8 cellular contexts compared by ENCODE assay signal in the genomic region with DNA sequence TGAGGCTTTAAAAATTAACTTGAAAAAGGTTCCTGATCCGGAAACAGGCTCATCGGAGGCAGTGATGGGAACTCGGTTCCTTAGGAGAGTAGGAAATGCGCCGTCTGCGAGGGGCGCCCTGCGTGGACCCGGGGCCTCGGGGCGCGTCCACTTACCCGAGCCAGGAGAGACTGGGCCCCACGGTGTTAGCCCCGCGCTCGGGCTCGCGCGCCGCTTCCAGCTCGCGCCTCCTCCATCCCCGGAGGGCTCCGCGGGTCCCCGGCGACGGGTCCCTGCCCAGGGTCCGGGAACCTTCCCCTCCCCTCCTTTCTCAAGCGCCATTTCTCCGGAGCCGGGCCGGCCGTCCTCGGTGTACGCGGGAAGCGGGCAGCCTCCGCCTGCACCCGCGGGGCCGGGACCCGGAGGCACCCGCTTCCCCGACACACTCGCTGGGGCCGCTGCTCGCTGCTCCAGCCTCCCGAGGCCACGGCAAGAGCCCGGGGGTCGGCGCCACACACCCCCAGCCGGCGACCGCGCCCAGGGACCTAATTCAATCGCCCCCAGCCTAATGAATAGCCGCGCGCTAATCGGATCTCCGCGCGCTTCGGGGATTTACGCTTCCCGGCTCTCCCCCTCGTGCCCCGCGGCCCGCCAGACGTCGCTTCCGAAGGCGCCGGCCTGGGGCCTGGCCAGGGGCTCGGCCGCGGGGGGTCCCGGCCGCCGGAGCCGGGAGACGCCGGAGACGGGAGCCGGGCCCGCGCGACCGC. TPM values are rescaled to one million over a fixed set of nuclear protein-coding genes. Genes with fewer than 3 reads are reported as not detected.
DNase-seq lines count a peak whose midpoint lies in the region; ATAC-seq and TF ChIP-seq lines count a peak whose summit lies in the region.

No MANE protein-coding gene starts in this region.

- intact Hi-C loops in lower leg skin (cut with DNase I; ENCODE audit: low total_unique reads) = no loop called here
- intact Hi-C loops in transverse colon (cut with DNase I; ENCODE audit: low total_unique reads) = loop anchor here (10.0 kb wide), 1 partner anchor 98 kb away; a partner anchor contains a TSS

- no peaks in the 10 kb centered on the region for H3K9me3 ChIP-seq in transverse colon

- peak overlapping the region; percentile 65 for H3K4me3 Mint-ChIP-seq in activated T-cell treated with anti-CD3 and anti-CD28 coated beads, Interleukin-2, amount 50 U/mL, for 72 hours
- no peak overlapping the region for H3K4me3 Mint-ChIP-seq in activated T-cell treated with anti-CD3 and anti-CD28 coated beads, Interleukin-2, amount 50 U/mL, for 4 hours

- TF ChIP-seq CTCF in brain microvascular endothelial cell (IDR thresholded peaks at IDR 0.05; ENCODE audit: low read depth, low read length, missing control alignments) (no peak), lower leg skin (IDR thresholded peaks at IDR 0.05) (no peak), transverse colon (IDR thresholded peaks at IDR 0.05) (no peak)

- peak in 1 of 2 donors; percentile 30 for DNase-seq in activated T-cell treated with anti-CD3 and anti-CD28 coated beads, Interleukin-2, amount 50 U/mL, for 72 hours
- no peak for DNase-seq in activated T-cell treated with anti-CD3 and anti-CD28 coated beads, Interleukin-2, amount 50 U/mL, for 4 hours
- DNase-seq in brain microvascular endothelial cell = no peak
- no peak for DNase-seq in lower leg skin (ENCODE audit: low spot score in 2 of 2)
- no peak for DNase-seq in transverse colon
- DNase-seq in stimulated activated CD4-positive, alpha-beta T cell treated with anti-CD3 and anti-CD28 coated beads, Interleukin-2, amount 100 ng/mL, for 24 hours = no peak
- DNase-seq in NOMO-1 treated with DMSO at 0.1 percent for 48 hours (lab: John Stamatoyannopoulos, UW; ENCODE audit: unreplicated experiment) = no peak

- TF ChIP-seq EP300 in transverse colon (IDR thresholded peaks at IDR 0.05; ENCODE audit: low read depth) = no peak

- peaks cover 2 to 4% of the 10 kb centered on the region in 2 donors for H3K36me3 Mint-ChIP-seq in activated T-cell treated with anti-CD3 and anti-CD28 coated beads, Interleukin-2, amount 50 U/mL, for 72 hours (ENCODE audit: insufficient read depth in 2 of 2)
- no peaks in the 10 kb centered on the region for H3K36me3 Mint-ChIP-seq in activated T-cell treated with anti-CD3 and anti-CD28 coated beads, Interleukin-2, amount 50 U/mL, for 4 hours (ENCODE audit: insufficient read depth)

- in situ Hi-C loops in brain microvascular endothelial cell (cut with HindIII; ENCODE audit: low pct_ligation_motif_present, low sequenced_read_pairs) = no loop called here
- in situ Hi-C loops in transverse colon (cut with MboI; ENCODE audit: low pct_ligation_motif_present in 1 of 4, low pct_unique_long_range_greater_than_20kb in 1 of 4, low sequenced_read_pairs in 3 of 4) = loop anchor here in 2 of 4 donors (10.0 to 25.0 kb wide), 3 partner anchors 58 to 106 kb away; a partner anchor contains a TSS

- H3K27ac ChIP-seq in brain microvascular endothelial cell = peak overlapping the region; percentile 87
- H3K27ac ChIP-seq in transverse colon = peak overlapping the region; percentile 97 to 99 (median 98)

- peak overlapping the region; percentile 63 for H3K4me3 ChIP-seq in brain microvascular endothelial cell (ENCODE audit: low read depth, low read length)
- H3K4me3 ChIP-seq in lower leg skin (ENCODE audit: low read depth, poor library complexity, severe bottlenecking) = peak overlapping the region; percentile 65
- H3K4me3 ChIP-seq in transverse colon = peak overlapping the region; percentile 85 to 97 (median 88)

- no peaks in the 10 kb centered on the region for H3K27me3 ChIP-seq in brain microvascular endothelial cell (replicated peaks)
- peaks cover 13% of the 10 kb centered on the region for H3K27me3 ChIP-seq in transverse colon

- TF ChIP-seq POLR2A in lower leg skin (IDR thresholded peaks at IDR 0.05) (no peak), transverse colon (IDR thresholded peaks at IDR 0.05) (no peak)

- no peaks in the 10 kb centered on the region for H3K9me3 Mint-ChIP-seq in activated T-cell treated with anti-CD3 and anti-CD28 coated beads, Interleukin-2, amount 50 U/mL, for 72 hours
- no peaks in the 10 kb centered on the region for H3K9me3 Mint-ChIP-seq in activated T-cell treated with anti-CD3 and anti-CD28 coated beads, Interleukin-2, amount 50 U/mL, for 4 hours

- H3K36me3 ChIP-seq in brain microvascular endothelial cell (replicated peaks) (no peaks in the 10 kb centered on the region), transverse colon (no peaks in the 10 kb centered on the region)

- H3K27ac Mint-ChIP-seq in activated T-cell treated with anti-CD3 and anti-CD28 coated beads, Interleukin-2, amount 50 U/mL, for 72 hours = peak overlapping the region; percentile 57

- WGBS in lower leg skin, 2 donors = 0 to 1% methylated on average over 67 to 76 of the region's 93 CpGs
- 5 to 6% methylated on average over 4 to 57 of the region's 93 CpGs for WGBS in transverse colon (ENCODE audit: low coverage in 1 of 2), 2 donors

- H3K27me3 Mint-ChIP-seq in activated T-cell treated with anti-CD3 and anti-CD28 coated beads, Interleukin-2, amount 50 U/mL, for 72 hours (ENCODE audit: low read depth) = peaks cover 65% of the 10 kb centered on the region
- H3K27me3 Mint-ChIP-seq in activated T-cell treated with anti-CD3 and anti-CD28 coated beads, Interleukin-2, amount 50 U/mL, for 4 hours (ENCODE audit: low read depth) = peaks cover 62% of the 10 kb centered on the region

- H3K4me1 Mint-ChIP-seq in activated T-cell treated with anti-CD3 and anti-CD28 coated beads, Interleukin-2, amount 50 U/mL, for 72 hours (ENCODE audit: low read depth) = peaks cover 25% of the 10 kb centered on the region
- peaks cover 22% of the 10 kb centered on the region for H3K4me1 Mint-ChIP-seq in activated T-cell treated with anti-CD3 and anti-CD28 coated beads, Interleukin-2, amount 50 U/mL, for 4 hours (ENCODE audit: low read depth)

- H3K4me1 ChIP-seq in transverse colon = peaks cover 27 to 53% (median 43%) of the 10 kb centered on the region in 4 donors

- ATAC-seq in activated T-cell treated with anti-CD3 and anti-CD28 coated beads, Interleukin-2, amount 50 U/mL, for 72 hours (replicated peaks in 1 of 2) = no peak
- ATAC-seq in activated T-cell treated with anti-CD3 and anti-CD28 coated beads, Interleukin-2, amount 50 U/mL, for 4 hours = no peak
- no peak for ATAC-seq in HG03175 (IDR thresholded peaks at IDR 0.05; ENCODE audit: unreplicated experiment)

RNA-seq across cellular contexts. Expression of a gene that starts 2.2 kb away (rescaled TPM):
- total RNA-seq in activated T-cell treated with anti-CD3 and anti-CD28 coated beads, Interleukin-2, amount 50 U/mL, for 72 hours = under 1 TPM; 0.02 to 0.14 TPM
- total RNA-seq in activated T-cell treated with anti-CD3 and anti-CD28 coated beads, Interleukin-2, amount 50 U/mL, for 4 hours = under 1 TPM; 0.08 to 0.19 (median 0.08) TPM
- 10 to 100 TPM in 2 of 4 donors, 1 to 10 TPM in 2; 4.1 to 14.2 (median 10.0) TPM for total RNA-seq in lower leg skin
- total RNA-seq in transverse colon = 100 to 1,000 TPM in 1 of 4 donors, 10 to 100 TPM in 2, 1 to 10 TPM in 1; 8.7 to 133 (median 12.4) TPM

Comparison
In these comparisons a context has a peak if more than half of its experiments do, and no peak if none do; other contexts are left out.
1. RNA of a gene that starts 2.2 kb away (total RNA-seq): 8.7 to 133 TPM in transverse colon and 4.1 to 14.2 TPM in lower leg skin; 0.02 to 0.14 TPM in activated T-cell treated with anti-CD3 and anti-CD28 coated beads, Interleukin-2, amount 50 U/mL, for 72 hours and 0.08 to 0.19 TPM in activated T-cell treated with anti-CD3 and anti-CD28 coated beads, Interleukin-2, amount 50 U/mL, for 4 hours; every median in the first group is over 4 times any median in the second.
2. Peak in every context shown above with its lines, with median percentiles within 50 percentile points of each other: H3K4me3 ChIP-seq.